In the genomic region with DNA sequence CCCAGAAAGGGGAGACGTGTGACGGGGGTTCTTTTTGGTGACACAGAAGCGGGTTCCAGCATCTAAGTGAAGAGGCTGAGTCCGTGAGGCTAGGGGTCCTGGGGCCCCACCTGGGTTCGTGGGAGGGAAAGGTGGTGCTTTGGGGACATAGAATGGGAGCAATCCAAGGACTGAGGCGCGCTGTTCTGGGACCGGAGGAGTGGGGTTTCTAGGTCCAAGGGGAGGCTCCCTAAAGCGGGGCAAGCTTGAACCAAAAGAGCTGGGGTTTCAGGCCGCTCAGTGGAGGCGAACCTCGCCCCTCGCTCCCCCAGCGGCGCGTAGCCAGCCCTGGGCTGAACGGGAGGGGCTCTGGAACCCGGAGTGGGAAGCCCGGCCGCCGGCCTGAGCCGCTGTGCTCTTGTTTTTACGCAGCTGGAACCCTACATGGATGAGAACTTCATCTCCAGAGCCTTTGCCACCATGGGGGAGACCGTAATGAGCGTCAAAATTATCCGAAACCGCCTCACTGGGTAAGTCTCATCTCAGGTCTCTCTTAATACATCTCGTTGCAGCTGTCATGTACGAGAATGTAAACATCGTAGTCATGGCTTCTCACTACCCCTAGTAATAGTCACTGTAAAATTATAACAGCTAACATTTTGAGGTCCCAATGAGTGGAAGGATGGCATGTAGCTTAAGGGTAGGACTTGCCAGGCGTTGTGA, we compare ENCODE assay signal across 8 cellular contexts. TPM values are rescaled to one million over a fixed set of nuclear protein-coding genes. Genes with fewer than 3 reads are reported as not detected.
A peak's percentile ranks its signal among the peaks of the same experiment; 100 is the strongest.
DNase-seq lines count a peak whose midpoint lies in the region; ATAC-seq and TF ChIP-seq lines count a peak whose summit lies in the region.

No MANE protein-coding gene starts in this region.

- H3K27me3 ChIP-seq in naive thymus-derived CD4-positive, alpha-beta T cell (ENCODE audit: control insufficient read depth in 2 of 2, insufficient read depth in 2 of 2, low read length in 2 of 2) = no peaks in the 10 kb centered on the region

- ATAC-seq in naive thymus-derived CD4-positive, alpha-beta T cell = no peak

- no peaks in the 10 kb centered on the region for H3K9me3 Mint-ChIP-seq in naive thymus-derived CD4-positive, alpha-beta T cell

- DNase-seq in activated T-cell treated with anti-CD3 and anti-CD28 coated beads for 48 hours (ENCODE audit: low read depth) = peak; percentile 23
- no peak for DNase-seq in activated T-cell treated with anti-CD3 and anti-CD28 coated beads for 4 hours
- DNase-seq in HCEC 1CT = peak; percentile 26
- DNase-seq in MV-4-11 (lab: John Stamatoyannopoulos, UW) = peak; percentile 42
- DNase-seq in activated T-helper 9 cell treated with anti-CD3 and anti-CD28 coated beads, Interleukin-2, amount 50 U/mL, for 16 hours (ENCODE audit: low read depth) = peak; percentile 18
- DNase-seq in fibroblast of the aortic adventitia (ENCODE audit: low read depth) = peak; percentile 37
- DNase-seq in naive thymus-derived CD4-positive, alpha-beta T cell = peak in 3 of 9 donors; percentile 11 to 26 (median 21)
- DNase-seq in SHP77 (lab: John Stamatoyannopoulos, UW) = no peak

- peak overlapping the region; percentile 81 for H3K27ac ChIP-seq in naive thymus-derived CD4-positive, alpha-beta T cell (ENCODE audit: low read depth, low read length)

- peak overlapping the region; percentile 97 for H3K4me3 ChIP-seq in fibroblast of the aortic adventitia (ENCODE audit: low read depth, low read length)
- peak overlapping the region; percentile 95 for H3K4me3 ChIP-seq in naive thymus-derived CD4-positive, alpha-beta T cell (ENCODE audit: low read length)

- H3K4me1 ChIP-seq in naive thymus-derived CD4-positive, alpha-beta T cell (ENCODE audit: control insufficient read depth in 2 of 2, insufficient read depth in 2 of 2, low read length in 2 of 2) = peaks cover 0 to 15% of the 10 kb centered on the region in 2 donors

- CTCF ChIA-PET in naive thymus-derived CD4-positive, alpha-beta T cell (lab: Charles Lee) = interaction anchor here (0.6 to 1.0 kb wide), 2 partner anchors 35 to 324 kb away, joined by 3 read pairs; no protein-coding TSS in a partner anchor

- intact Hi-C loops in naive thymus-derived CD4-positive, alpha-beta T cell (cut with micrococcal nuclease) = loop anchor here (1.0 to 10.0 kb wide), 14 partner anchors 28 to 1859 kb away; a partner anchor contains a TSS

- no peak for TF ChIP-seq CTCF in fibroblast of the aortic adventitia (IDR thresholded peaks at IDR 0.05; ENCODE audit: insufficient read depth, low read length)

- no peaks in the 10 kb centered on the region for H3K27me3 Mint-ChIP-seq in naive thymus-derived CD4-positive, alpha-beta T cell

- peak overlapping the region; percentile 94 to 99 (median 98) for H3K4me3 Mint-ChIP-seq in naive thymus-derived CD4-positive, alpha-beta T cell

- peaks cover 10 to 26% (median 19%) of the 10 kb centered on the region in 7 donors for H3K4me1 Mint-ChIP-seq in naive thymus-derived CD4-positive, alpha-beta T cell

- POLR2A ChIA-PET in naive thymus-derived CD4-positive, alpha-beta T cell (lab: Charles Lee) = interaction anchor here (0.6 to 6.9 kb wide), 15 partner anchors 11 to 319 kb away, joined by 3 to 109 read pairs (median 3); a partner anchor contains a TSS

- no peaks in the 10 kb centered on the region for H3K9me3 ChIP-seq in naive thymus-derived CD4-positive, alpha-beta T cell (ENCODE audit: control insufficient read depth in 2 of 3, low read length in 3 of 3)

- peak overlapping the region; percentile 94 to 99 (median 98) for H3K27ac Mint-ChIP-seq in naive thymus-derived CD4-positive, alpha-beta T cell

- peaks cover 0 to 21% (median 0%) of the 10 kb centered on the region in 3 experiments for H3K36me3 ChIP-seq in naive thymus-derived CD4-positive, alpha-beta T cell (ENCODE audit: control insufficient read depth in 2 of 3, insufficient read depth in 3 of 3, low read length in 3 of 3)

- peaks cover 3 to 14% (median 6%) of the 10 kb centered on the region in 5 donors for H3K36me3 Mint-ChIP-seq in naive thymus-derived CD4-positive, alpha-beta T cell

RNA-seq across cellular contexts. Expression of a gene that starts 0.5 kb away (rescaled TPM):
- total RNA-seq in fibroblast of the aortic adventitia (ENCODE audit: low replicate concordance) = 18.8 and 29.7 TPM in 2 replicates
- total RNA-seq in naive thymus-derived CD4-positive, alpha-beta T cell = 10 to 100 TPM; 27.6 to 52.5 (median 40.9) TPM
- 10 to 100 TPM; 26.5 to 29.9 TPM for polyA plus RNA-seq in naive thymus-derived CD4-positive, alpha-beta T cell

RNA-seq across cellular contexts. Expression of a gene that starts 38.7 kb away (rescaled TPM):
- total RNA-seq in fibroblast of the aortic adventitia (ENCODE audit: low replicate concordance) = 1.6 and 3.4 TPM in 2 replicates
- 1 to 10 TPM in 2 of 5 experiments, not detected in 3; 1.1 to 1.2 TPM for total RNA-seq in naive thymus-derived CD4-positive, alpha-beta T cell
- polyA plus RNA-seq in naive thymus-derived CD4-positive, alpha-beta T cell = not detected

RNA-seq across cellular contexts. Expression of a gene that starts 47.5 kb away (rescaled TPM):
- total RNA-seq in fibroblast of the aortic adventitia (ENCODE audit: low replicate concordance) = 28.8 and 101 TPM in 2 replicates
- total RNA-seq in naive thymus-derived CD4-positive, alpha-beta T cell = 10 to 100 TPM in 4 of 5 experiments, 1 to 10 TPM in 1; 9.8 to 60.7 (median 19.7) TPM
- 10 to 100 TPM in 1 of 2 donors, 1 to 10 TPM in 1; 10.0 to 10.6 TPM for polyA plus RNA-seq in naive thymus-derived CD4-positive, alpha-beta T cell

Comparison
In these comparisons a context has a peak if more than half of its experiments do, and no peak if none do; other contexts are left out.
1. DNase-seq: peak in activated T-cell treated with anti-CD3 and anti-CD28 coated beads for 48 hours (single experiment), HCEC 1CT (single experiment), MV-4-11 (single experiment), activated T-helper 9 cell treated with anti-CD3 and anti-CD28 coated beads, Interleukin-2, amount 50 U/mL, for 16 hours (single experiment) and fibroblast of the aortic adventitia (single experiment); none in activated T-cell treated with anti-CD3 and anti-CD28 coated beads for 4 hours (single experiment) and SHP77 (0 of 2).